ENCODE assay signal across 9 cellular contexts in genomic region chr1:154607084-154607747, GRCh38. TPM values are rescaled to one million over a fixed set of nuclear protein-coding genes. Genes with fewer than 3 reads are reported as not detected.
DNase-seq lines count a peak whose midpoint lies in the region; ATAC-seq, FAIRE-seq and TF ChIP-seq lines count a peak whose summit lies in the region.
"Had no signal": no experiment of that assay in that cellular context is flagged by ENCODE, and none has a peak within 500 bp of the region (broad histone marks: within the 10 kb centered on the region; RNA-seq: fewer than 3 reads in every experiment).

No MANE protein-coding gene starts in this region.

- peaks cover 73 to 93% (median 90%) of the 10 kb centered on the region in 3 donors for H3K4me1 Mint-ChIP-seq in CD8-positive, alpha-beta memory T cell

- H3K27ac Mint-ChIP-seq in CD8-positive, alpha-beta memory T cell, result peak overlapping the region; percentile 97 to 100 (median 99)

- POLR2A ChIA-PET in CD8-positive, alpha-beta memory T cell (lab: Charles Lee), result no interaction called here

- H3K9ac ChIP-seq in OCI-LY1 (ENCODE audit: low read length), result peak overlapping the region; percentile 98
- H3K9ac ChIP-seq in stomach smooth muscle (ENCODE audit: low read length in 2 of 2), result peak overlapping the region; percentile 85 to 97

- CTCF ChIA-PET in CD8-positive, alpha-beta memory T cell (lab: Charles Lee), result interaction anchor here (1.0 to 1.1 kb wide), 2 partner anchors 8 to 336 kb away, joined by 3 read pairs; no protein-coding TSS in a partner anchor

- no peak for FAIRE-seq in bronchial epithelial cell (lab: Jason Lieb, UNC)
- no peak for FAIRE-seq in urothelium cell line (lab: Jason Lieb, UNC)

- peak overlapping the region; percentile 98 for H3K4me3 ChIP-seq in CD8-positive, alpha-beta memory T cell (ENCODE audit: low read length)
- H3K4me3 ChIP-seq in HAP-1 (peak overlapping the region; percentile 47), OCI-LY1 (ENCODE audit: low read depth, low read length, poor library complexity, severe bottlenecking) (peak overlapping the region; percentile 100), bronchial epithelial cell (ENCODE audit: low read depth, low read length) (peak overlapping the region; percentile 64), stomach smooth muscle (ENCODE audit: low read length in 2 of 2) (peak overlapping the region; percentile 97 to 98)

- H3K27ac ChIP-seq in CD8-positive, alpha-beta memory T cell (ENCODE audit: low read depth, low read length), result peak overlapping the region; percentile 93
- peak overlapping the region; percentile 85 for H3K27ac ChIP-seq in OCI-LY1 (ENCODE audit: low read depth, low read length, poor library complexity, severe bottlenecking)
- H3K27ac ChIP-seq in layer of hippocampus (ENCODE audit: low read depth, low read length), result peak overlapping the region; percentile 88
- peak overlapping the region; percentile 94 for H3K27ac ChIP-seq in stomach smooth muscle (ENCODE audit: low read length)

- H3K4me3 Mint-ChIP-seq in CD8-positive, alpha-beta memory T cell, result peak overlapping the region; percentile 96 to 100 (median 99)

- H3K27me3 ChIP-seq in CD8-positive, alpha-beta memory T cell (ENCODE audit: insufficient read depth, low read length, poor library complexity, severe bottlenecking), result no peaks in the 10 kb centered on the region
- H3K27me3 ChIP-seq in HAP-1 (ENCODE audit: low read depth) (no peaks in the 10 kb centered on the region), OCI-LY1 (ENCODE audit: insufficient read depth, low read length) (no peaks in the 10 kb centered on the region), bronchial epithelial cell (ENCODE audit: control insufficient read depth, insufficient read depth, low read length) (no peaks in the 10 kb centered on the region), layer of hippocampus (ENCODE audit: control insufficient read depth, insufficient read depth, low read length) (no peaks in the 10 kb centered on the region), stomach smooth muscle (ENCODE audit: control insufficient read depth in 1 of 2, insufficient read depth in 2 of 2, low read length in 2 of 2) (no peaks in the 10 kb centered on the region)

- H3K4me2 ChIP-seq in OCI-LY1 (ENCODE audit: low read length), result peak overlapping the region; percentile 99

- peaks cover 67% of the 10 kb centered on the region for H3K4me1 ChIP-seq in CD8-positive, alpha-beta memory T cell (ENCODE audit: insufficient read depth, low read length)
- H3K4me1 ChIP-seq in HAP-1, result peaks cover 28% of the 10 kb centered on the region
- H3K4me1 ChIP-seq in OCI-LY1 (ENCODE audit: insufficient read depth, low read length, severe bottlenecking), result peaks cover 70% of the 10 kb centered on the region
- H3K4me1 ChIP-seq in stomach smooth muscle (ENCODE audit: control insufficient read depth, insufficient read depth, low read length), result peaks cover 25% of the 10 kb centered on the region

- H3K36me3 ChIP-seq in CD8-positive, alpha-beta memory T cell (ENCODE audit: insufficient read depth, low read length), result peaks cover 9% of the 10 kb centered on the region
- peaks cover 3% of the 10 kb centered on the region for H3K36me3 ChIP-seq in HAP-1 (replicated peaks)
- peaks cover 19% of the 10 kb centered on the region for H3K36me3 ChIP-seq in OCI-LY1 (ENCODE audit: insufficient read depth, low read length)
- H3K36me3 ChIP-seq in bronchial epithelial cell (ENCODE audit: control insufficient read depth, insufficient read depth, low read length), result peaks cover 1% of the 10 kb centered on the region
- H3K36me3 ChIP-seq in stomach smooth muscle (ENCODE audit: control insufficient read depth in 2 of 2, insufficient read depth in 2 of 2, low read length in 2 of 2), result peaks cover under 1 to 1% of the 10 kb centered on the region in 2 donors

- H3K9me3 Mint-ChIP-seq in CD8-positive, alpha-beta memory T cell, result no peaks in the 10 kb centered on the region

- peaks cover 0 to 47% (median 5%) of the 10 kb centered on the region in 3 donors for H3K36me3 Mint-ChIP-seq in CD8-positive, alpha-beta memory T cell

- peak in 1 of 5 donors; percentile 4 for DNase-seq in CD8-positive, alpha-beta memory T cell
- DNase-seq in HAP-1 (ENCODE audit: low spot score in 2 of 2), result peak in 1 of 2 experiments; percentile 33
- DNase-seq in bronchial epithelial cell (ENCODE audit: low read depth), result peak; percentile 47
- DNase-seq in urothelium cell line (ENCODE audit: low spot score), result no peak

- H4K20me1 ChIP-seq in OCI-LY1 (ENCODE audit: insufficient read depth, low read length), result no peaks in the 10 kb centered on the region

- H3K9me2 ChIP-seq in OCI-LY1 (ENCODE audit: low read depth, low read length), result no peaks in the 10 kb centered on the region

- no peak overlapping the region for H2AFZ ChIP-seq in OCI-LY1 (ENCODE audit: low read length)

- no peaks in the 10 kb centered on the region for H3K27me3 Mint-ChIP-seq in CD8-positive, alpha-beta memory T cell

- ATAC-seq in GM21367 (IDR thresholded peaks at IDR 0.05; ENCODE audit: unreplicated experiment), result no peak

- no peaks in the 10 kb centered on the region; the same call in 1 of the 2 replicates for H3F3A ChIP-seq in OCI-LY1 (ENCODE audit: insufficient read depth, low read length)

- no peaks in the 10 kb centered on the region for H3K9me3 ChIP-seq in CD8-positive, alpha-beta memory T cell (ENCODE audit: low read length)
- H3K9me3 ChIP-seq in HAP-1 (no peaks in the 10 kb centered on the region), OCI-LY1 (ENCODE audit: low read length) (no peaks in the 10 kb centered on the region), stomach smooth muscle (ENCODE audit: control insufficient read depth in 2 of 2, low read length in 2 of 2) (no peaks in the 10 kb centered on the region)

- TF ChIP-seq CTCF in OCI-LY1 (IDR thresholded peaks at IDR 0.05; ENCODE audit: low read length) (peak; percentile 15; the same call in 1 of the 2 replicates), bronchial epithelial cell (IDR thresholded peaks at IDR 0.05; ENCODE audit: insufficient read depth, low read length, severe bottlenecking) (no peak)

- in situ Hi-C loops in HAP-1 (cut with MboI; ENCODE audit: low sequenced_read_pairs), result no loop called here

- peaks cover 55% of the 10 kb centered on the region for H3K79me2 ChIP-seq in OCI-LY1 (ENCODE audit: insufficient read depth, low read length)

RNA-seq across cellular contexts. Expression of gene ADAR, which starts 0.8 kb away (rescaled TPM):
- total RNA-seq in CD8-positive, alpha-beta memory T cell, result 100 to 1,000 TPM; 223 TPM
- 157 TPM for polyA plus RNA-seq in CD8-positive, alpha-beta memory T cell
- total RNA-seq in bronchial epithelial cell, result 44.5 and 68.5 TPM in 2 replicates

RNA-seq across cellular contexts. Expression of gene CHRNB2, which starts 39.6 kb away (rescaled TPM):
- not detected for total RNA-seq in CD8-positive, alpha-beta memory T cell
- 0.16 TPM for polyA plus RNA-seq in CD8-positive, alpha-beta memory T cell
- not detected in 2 replicates for total RNA-seq in bronchial epithelial cell
- total RNA-seq: T-helper 1 cell treated with Interleukin-12 subunit alpha and Interleukin-12 subunit beta and Interleukin-4 antibody, amounts not matched to agents 30 ng/mL and 1 ng/mL, for 36 hours had no signal

RNA-seq across cellular contexts. Expression of gene UBE2Q1, which starts 48.8 kb away (rescaled TPM):
- total RNA-seq in CD8-positive, alpha-beta memory T cell, result 10 to 100 TPM; 83.8 to 97.8 TPM
- 16.2 TPM for polyA plus RNA-seq in CD8-positive, alpha-beta memory T cell
- total RNA-seq in bronchial epithelial cell, result 20.3 and 23.3 TPM in 2 replicates

Comparison
In these comparisons a context has a peak if more than half of its experiments do, and no peak if none do; other contexts are left out.
1. H3K4me3 ChIP-seq: peak in every context shown above with its lines; median percentile 100 in OCI-LY1; 98 in CD8-positive, alpha-beta memory T cell; 98 in stomach smooth muscle; 64 in bronchial epithelial cell; 47 in HAP-1.